In the genomic region with DNA sequence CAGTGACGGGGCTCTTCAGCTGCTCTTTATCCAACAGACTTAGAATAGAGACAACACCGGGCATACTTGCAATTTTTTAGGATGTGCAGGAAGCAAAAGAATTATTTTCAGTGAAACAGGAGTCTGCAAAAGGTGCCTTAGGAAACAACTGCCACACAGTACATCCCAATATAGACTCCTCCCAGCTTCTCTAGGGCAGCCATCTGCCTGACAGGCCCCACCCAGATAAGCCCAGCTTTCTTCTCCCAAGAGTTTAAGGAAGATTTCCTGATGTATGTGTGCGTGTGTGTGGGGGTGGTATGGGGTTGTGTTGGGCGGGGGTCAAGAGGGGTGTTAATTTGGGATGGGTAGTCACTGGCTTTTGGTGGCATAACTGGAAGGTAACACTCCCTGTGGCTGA, we compare ENCODE assay signal across 21 cellular contexts.
"Had no signal": no experiment of that assay in that cellular context is flagged by ENCODE, and none has a peak within 500 bp of the region (broad histone marks: within the 10 kb centered on the region; RNA-seq: fewer than 3 reads in every experiment).

No MANE protein-coding gene starts in this region.

- H3K4me3 Mint-ChIP-seq: activated CD4-positive, alpha-beta memory T cell treated with anti-CD3 and anti-CD28 coated beads for 36 hours; activated CD4-positive, alpha-beta T cell treated with anti-CD3 and anti-CD28 coated beads for 36 hours; activated naive CD8-positive, alpha-beta T cell treated with anti-CD3 and anti-CD28 coated beads, Interleukin-2, amount 50 U/mL, for 24 hours; activated T-cell treated with anti-CD3 and anti-CD28 coated beads, Interleukin-2, amount 50 U/mL, for 72 hours; endodermal cell had no signal

- H3K4me3 ChIP-seq: gastroesophageal sphincter, sigmoid colon, spleen, tibial nerve, uterus had no signal

- H3K9me3 Mint-ChIP-seq: activated CD4-positive, alpha-beta memory T cell treated with anti-CD3 and anti-CD28 coated beads for 36 hours; activated T-cell treated with anti-CD3 and anti-CD28 coated beads, Interleukin-2, amount 50 U/mL, for 72 hours; T-cell had no signal

- H3K27me3 ChIP-seq: gastroesophageal sphincter, neutrophil, sigmoid colon, spleen, tibial nerve, uterus had no signal

- H3K27ac ChIP-seq: gastroesophageal sphincter, parathyroid adenoma, sigmoid colon, tibial nerve, uterus, VCaP had no signal

- H3K27ac Mint-ChIP-seq: activated CD4-positive, alpha-beta memory T cell treated with anti-CD3 and anti-CD28 coated beads for 36 hours; activated CD4-positive, alpha-beta T cell treated with anti-CD3 and anti-CD28 coated beads for 36 hours; activated naive CD8-positive, alpha-beta T cell treated with anti-CD3 and anti-CD28 coated beads, Interleukin-2, amount 50 U/mL, for 24 hours; activated T-cell treated with anti-CD3 and anti-CD28 coated beads, Interleukin-2, amount 50 U/mL, for 72 hours; endodermal cell; T-cell had no signal

- H3K27me3 Mint-ChIP-seq: activated CD4-positive, alpha-beta memory T cell treated with anti-CD3 and anti-CD28 coated beads for 36 hours; activated CD4-positive, alpha-beta T cell treated with anti-CD3 and anti-CD28 coated beads for 36 hours; activated naive CD8-positive, alpha-beta T cell treated with anti-CD3 and anti-CD28 coated beads, Interleukin-2, amount 50 U/mL, for 24 hours; T-cell had no signal

- DNase-seq: activated CD4-positive, alpha-beta memory T cell treated with anti-CD3 and anti-CD28 coated beads for 36 hours; activated CD4-positive, alpha-beta T cell treated with anti-CD3 and anti-CD28 coated beads for 36 hours; activated CD8-positive, alpha-beta memory T cell treated with anti-CD3 and anti-CD28 coated beads, Interleukin-2, amount 50 U/mL, for 4 hours; activated gamma-delta T cell treated with Interleukin-2 at 50 U/mL for 16 hours; activated naive CD8-positive, alpha-beta T cell treated with anti-CD3 and anti-CD28 coated beads, Interleukin-2, amount 50 U/mL, for 24 hours; activated T-cell treated with anti-CD3 and anti-CD28 coated beads, Interleukin-2, amount 50 U/mL, for 72 hours; aorta; cerebellar nuclear complex; dermis blood vessel endothelial cell; midbrain; sigmoid colon; spleen; substantia nigra; T-cell; uterus had no signal

- H3K36me3 Mint-ChIP-seq: T-cell had no signal
